14 cellular contexts compared by ENCODE assay signal in the genomic region with DNA sequence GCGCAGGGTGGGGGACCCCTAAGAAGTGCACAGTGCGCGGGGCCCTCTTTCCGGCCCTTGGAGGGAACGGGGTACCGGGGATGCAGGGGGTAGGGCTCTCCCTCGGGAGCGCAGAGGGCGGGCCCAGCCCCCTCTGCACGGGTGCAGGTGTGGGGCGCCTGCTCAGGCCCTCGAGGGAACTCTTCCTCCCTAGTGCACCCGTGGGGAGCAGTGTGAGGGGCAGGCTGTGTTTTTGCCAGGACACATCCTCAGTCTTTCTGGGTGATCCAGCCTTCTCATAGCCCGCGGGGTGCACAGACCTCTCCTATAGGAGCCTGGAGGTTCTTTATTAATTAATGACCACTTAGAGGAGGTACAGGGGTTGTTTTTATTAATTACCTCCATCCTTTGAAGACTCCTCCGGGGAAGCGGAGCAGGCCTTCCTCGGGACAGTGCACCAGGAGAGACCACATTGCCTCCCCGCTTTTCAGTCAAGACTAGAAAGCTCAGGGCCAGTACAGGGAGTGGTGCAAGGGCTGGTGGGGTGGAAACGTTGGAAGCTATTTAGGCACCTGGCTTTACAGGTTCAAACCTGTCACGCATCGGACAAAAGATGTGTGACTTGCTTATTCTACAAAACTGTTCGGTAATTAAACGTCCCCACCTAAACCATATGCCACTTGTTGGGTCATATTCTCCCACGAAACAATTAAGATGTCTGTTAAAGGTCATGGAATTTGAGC. TPM values are rescaled to one million over a fixed set of nuclear protein-coding genes. Genes with fewer than 3 reads are reported as not detected.
DNase-seq lines count a peak whose midpoint lies in the region; ATAC-seq and TF ChIP-seq lines count a peak whose summit lies in the region.
"Had no signal": no experiment of that assay in that cellular context is flagged by ENCODE, and none has a peak within 500 bp of the region (broad histone marks: within the 10 kb centered on the region; RNA-seq: fewer than 3 reads in every experiment).

No MANE protein-coding gene starts in this region.

- H3K79me2 ChIP-seq in mammary epithelial cell (ENCODE audit: insufficient read depth, low read length), result no peaks in the 10 kb centered on the region

- no peak overlapping the region for H2BK15ac ChIP-seq in mesenchymal stem cell (ENCODE audit: low read depth, poor library complexity, severe bottlenecking)

- H3K4me3 ChIP-seq in cardiac muscle cell, result peak overlapping the region; percentile 39
- H3K4me3 ChIP-seq in mammary epithelial cell (replicated peaks in 1 of 3; ENCODE audit: insufficient read depth in 1 of 3, low read depth in 2 of 3, low read length in 3 of 3), result peak overlapping the region; percentile 22 to 44 (median 26)
- H3K4me3 ChIP-seq in mesenchymal stem cell (ENCODE audit: insufficient read depth in 1 of 2, low read depth in 1 of 2, low read length in 2 of 2), result no peak overlapping the region
- peak overlapping the region in 3 of 4 donors; percentile 34 to 43 (median 40) for H3K4me3 ChIP-seq in upper lobe of left lung
- H3K4me3 ChIP-seq in transverse colon, result peak overlapping the region in 2 of 4 donors; percentile 30 to 40
- H3K4me3 ChIP-seq: uterus had no signal

- H4K20me1 ChIP-seq in mammary epithelial cell (ENCODE audit: insufficient read depth, low read length), result no peaks in the 10 kb centered on the region

- intact Hi-C loops in left cardiac atrium (cut with DNase I), result no loop called here
- intact Hi-C loops in mammary epithelial cell (cut with micrococcal nuclease), result no loop called here
- intact Hi-C loops in transverse colon (cut with DNase I; ENCODE audit: low total_unique reads), result no loop called here

- no peak overlapping the region for H3K23ac ChIP-seq in mesenchymal stem cell (ENCODE audit: low read length in 2 of 2)

- H3K4me2 ChIP-seq in mammary epithelial cell (ENCODE audit: insufficient read depth, low read depth, low read length) (peak overlapping the region; percentile 83), mesenchymal stem cell (ENCODE audit: low read length, poor library complexity, severe bottlenecking) (peak overlapping the region; percentile 84)

- no peaks in the 10 kb centered on the region for H3K79me1 ChIP-seq in mesenchymal stem cell (replicated peaks; ENCODE audit: low read length, poor library complexity, severe bottlenecking)

- no peak overlapping the region for H3K4ac ChIP-seq in mesenchymal stem cell (ENCODE audit: low read depth in 1 of 2, low read length in 2 of 2)

- in situ Hi-C loops in mammary epithelial cell (cut with MboI; ENCODE audit: low sequenced_read_pairs in 2 of 2) (no loop called here), transverse colon (cut with MboI; ENCODE audit: low pct_ligation_motif_present in 1 of 4, low pct_unique_long_range_greater_than_20kb in 1 of 4, low sequenced_read_pairs in 3 of 4) (no loop called here)

- H3K4me1 ChIP-seq in cardiac muscle cell (ENCODE audit: low read depth) (no peaks in the 10 kb centered on the region), mammary epithelial cell (ENCODE audit: insufficient read depth, low read length) (peaks cover 5% of the 10 kb centered on the region), mesenchymal stem cell (ENCODE audit: control insufficient read depth, insufficient read depth, low read depth, low read length) (peaks cover 17% of the 10 kb centered on the region), upper lobe of left lung (peaks cover 9 to 13% (median 12%) of the 10 kb centered on the region in 4 donors), transverse colon (peaks cover 0 to 13% (median 10%) of the 10 kb centered on the region in 4 donors)
- H3K4me1 ChIP-seq: psoas muscle had no signal

- H3K27ac ChIP-seq in cardiac muscle cell (no peak overlapping the region), mammary epithelial cell (ENCODE audit: insufficient read depth, low read depth, low read length) (no peak overlapping the region), mesenchymal stem cell (ENCODE audit: low read length, poor library complexity, severe bottlenecking) (no peak overlapping the region), upper lobe of left lung (no peak overlapping the region), transverse colon (no peak overlapping the region)
- H3K27ac ChIP-seq: psoas muscle, uterus had no signal

- 99% methylated on average over 10 of the region's 25 CpGs for WGBS in mammary epithelial cell (ENCODE audit: low coverage, missing lambda C conversion rate)
- WGBS in mesenchymal stem cell, result 43% methylated on average over 23 of the region's 25 CpGs
- WGBS in upper lobe of left lung, 2 donors, result 41 to 75% methylated on average over 11 to 23 of the region's 25 CpGs
- 45 to 100% methylated on average over 1 to 25 of the region's 25 CpGs for WGBS in transverse colon (ENCODE audit: low coverage in 1 of 2), 2 donors

- no peak overlapping the region for H4K91ac ChIP-seq in mesenchymal stem cell (ENCODE audit: low read length)

- TF ChIP-seq POLR2A in upper lobe of left lung (IDR thresholded peaks at IDR 0.05) (no peak), transverse colon (IDR thresholded peaks at IDR 0.05) (no peak)

- dilution Hi-C loops in mammary epithelial cell (cut with HindIII; ENCODE audit: low sequenced_read_pairs), result no loop called here

- H2BK12ac ChIP-seq in mesenchymal stem cell (ENCODE audit: low read length in 2 of 2), result no peak overlapping the region

- H2BK120ac ChIP-seq in mesenchymal stem cell (ENCODE audit: low read depth, low read length), result no peak overlapping the region

- H2AK5ac ChIP-seq in mesenchymal stem cell (ENCODE audit: low read length, severe bottlenecking), result no peak overlapping the region

- CTCF ChIA-PET in mammary epithelial cell (lab: Charles Lee; ENCODE audit: low non-redundant PET), result no interaction called here

- no peak overlapping the region for H3K18ac ChIP-seq in mesenchymal stem cell (ENCODE audit: low read depth in 1 of 2, low read length in 2 of 2)

- BruUV-seq in mammary epithelial cell (replicated peaks; lab: Mats Ljungman, UMichigan), result no TSS peak

- H3K9me3 ChIP-seq in cardiac muscle cell (ENCODE audit: low read depth) (peaks cover 2% of the 10 kb centered on the region), mammary epithelial cell (replicated peaks; ENCODE audit: insufficient read depth, low read length) (no peaks in the 10 kb centered on the region), mesenchymal stem cell (ENCODE audit: control insufficient read depth, low read length) (no peaks in the 10 kb centered on the region), upper lobe of left lung (no peaks in the 10 kb centered on the region), transverse colon (no peaks in the 10 kb centered on the region)
- H3K9me3 ChIP-seq: psoas muscle, uterus had no signal

- TF ChIP-seq EP300 in upper lobe of left lung (IDR thresholded peaks at IDR 0.05) (no peak), transverse colon (IDR thresholded peaks at IDR 0.05; ENCODE audit: low read depth) (no peak)

- no peak overlapping the region for H3K14ac ChIP-seq in mesenchymal stem cell (ENCODE audit: low read length in 2 of 2)

- H4K8ac ChIP-seq in mesenchymal stem cell (ENCODE audit: low read length), result no peak overlapping the region

- TF ChIP-seq CTCF in cardiac muscle cell (IDR thresholded peaks at IDR 0.05; ENCODE audit: low read depth, low read length) (no peak), mammary epithelial cell (conservative IDR thresholded peaks at IDR 0.05 in 1 of 2, IDR thresholded peaks at IDR 0.05 in 1 of 2; ENCODE audit: extremely low read depth in 1 of 2, insufficient read depth in 1 of 2, low read depth in 1 of 2, low read length in 2 of 2) (no peak), upper lobe of left lung (IDR thresholded peaks at IDR 0.05) (no peak), transverse colon (IDR thresholded peaks at IDR 0.05) (no peak)

- H3K27me3 ChIP-seq in cardiac muscle cell (peaks cover 76% of the 10 kb centered on the region), mammary epithelial cell (ENCODE audit: insufficient read depth, low read length) (peaks cover 12% of the 10 kb centered on the region), mesenchymal stem cell (ENCODE audit: control insufficient read depth in 1 of 2, insufficient read depth in 1 of 2, low read length in 2 of 2) (peaks cover 66 to 79% of the 10 kb centered on the region in 2 experiments), upper lobe of left lung (peaks cover 0 to 22% (median 8%) of the 10 kb centered on the region in 4 donors), transverse colon (peaks cover 62% of the 10 kb centered on the region)

- H3K36me3 ChIP-seq in cardiac muscle cell (no peaks in the 10 kb centered on the region), mammary epithelial cell (ENCODE audit: insufficient read depth, low read length) (no peaks in the 10 kb centered on the region), mesenchymal stem cell (ENCODE audit: control insufficient read depth in 1 of 2, insufficient read depth in 2 of 2, low read depth in 1 of 2, low read length in 2 of 2) (no peaks in the 10 kb centered on the region), upper lobe of left lung (no peaks in the 10 kb centered on the region), transverse colon (no peaks in the 10 kb centered on the region)
- H3K36me3 ChIP-seq: uterus had no signal

- peak overlapping the region; percentile 77 for H2AFZ ChIP-seq in mammary epithelial cell (ENCODE audit: low read depth, low read length)
- no peak overlapping the region for H2AFZ ChIP-seq in mesenchymal stem cell (ENCODE audit: low read depth, low read length)

- ATAC-seq in left cardiac atrium, result no peak
- peak in 1 of 2 donors; percentile 16 for ATAC-seq in upper lobe of left lung (ENCODE audit: low FRiP score in 2 of 2)
- no peak for ATAC-seq in GM21619 (IDR thresholded peaks at IDR 0.05; ENCODE audit: unreplicated experiment)

- H2BK5ac ChIP-seq in mesenchymal stem cell (ENCODE audit: low read depth, low read length, poor library complexity, severe bottlenecking), result no peak overlapping the region

- H3K9ac ChIP-seq in mammary epithelial cell (ENCODE audit: insufficient read depth, low read length) (no peak overlapping the region), mesenchymal stem cell (ENCODE audit: low read length) (no peak overlapping the region)

- DNase-seq in cardiac muscle cell (ENCODE audit: low read depth in 1 of 2, low spot score in 1 of 2), result no peak
- DNase-seq in left cardiac atrium, result no peak
- no peak for DNase-seq in mammary epithelial cell
- DNase-seq in mesenchymal stem cell, result no peak
- no peak for DNase-seq in upper lobe of left lung
- no peak for DNase-seq in transverse colon
- no peak for DNase-seq in ecto neural progenitor cell (ENCODE audit: low spot score)
- DNase-seq: activated B cell treated with CpG ODN at 0.5 μM for 24 hours, NCI-H2171 treated with DMSO at 0.1 percent for 48 hours, psoas muscle, SHP77, uterus had no signal

RNA-seq across cellular contexts. Expression of a gene that starts 0.6 kb away (rescaled TPM):
- total RNA-seq in cardiac muscle cell (not detected in 2 replicates), left cardiac atrium (not detected), mammary epithelial cell (10 to 100 TPM in 1 of 2 donors, 1 to 10 TPM in 1; 2.1 to 27.5 TPM), upper lobe of left lung (not detected), transverse colon (under 1 TPM in 1 of 4 donors, not detected in 3; 0.68 TPM)
- polyA plus RNA-seq in cardiac muscle cell (not detected in 2 replicates), mammary epithelial cell (1.4 TPM)
- not detected for polyA minus RNA-seq in mammary epithelial cell
- polyA plus RNA-seq in mesenchymal stem cell (2013, experiment 1 of 2), result not detected
- not detected for polyA plus RNA-seq in mesenchymal stem cell (2013, experiment 2 of 2)
- total RNA-seq: activated B cell treated with CpG ODN at 0.5 μM for 24 hours, endothelial cell of umbilical vein, psoas muscle had no signal
- polyA plus RNA-seq: endothelial cell of umbilical vein had no signal

RNA-seq across cellular contexts. Expression of a gene that starts 40.0 kb away (rescaled TPM):
- 2.9 and 5.9 TPM in 2 replicates for total RNA-seq in cardiac muscle cell
- 4.7 and 6.6 TPM in 2 replicates for polyA plus RNA-seq in cardiac muscle cell
- total RNA-seq in left cardiac atrium, result under 1 TPM in 1 of 2 donors, not detected in 1; 0.27 TPM
- 100 to 1,000 TPM in 1 of 2 donors, 10 to 100 TPM in 1; 48.1 to 126 TPM for total RNA-seq in mammary epithelial cell
- 144 TPM for polyA plus RNA-seq in mammary epithelial cell
- 171 TPM for polyA minus RNA-seq in mammary epithelial cell
- polyA plus RNA-seq in mesenchymal stem cell (2013, experiment 1 of 2), result 0.01 TPM
- 0.01 TPM for polyA plus RNA-seq in mesenchymal stem cell (2013, experiment 2 of 2)
- 1 to 10 TPM in 2 of 6 donors, under 1 TPM in 3, not detected in 1; 0.31 to 1.5 (median 0.76) TPM for total RNA-seq in upper lobe of left lung
- total RNA-seq in transverse colon, result 10 to 100 TPM in 3 of 4 donors, 1 to 10 TPM in 1; 5.0 to 38.4 (median 25.9) TPM
- total RNA-seq: activated B cell treated with CpG ODN at 0.5 μM for 24 hours, endothelial cell of umbilical vein had no signal
- polyA plus RNA-seq: endothelial cell of umbilical vein had no signal

Comparison
In these comparisons a context has a peak if more than half of its experiments do, and no peak if none do; other contexts are left out.
1. H3K4me3 ChIP-seq: peak in cardiac muscle cell (single experiment), mammary epithelial cell (3 of 3) and upper lobe of left lung (3 of 4); none in mesenchymal stem cell (0 of 2).